ENCODE assay signal across 1 cellular context in the genomic region with DNA sequence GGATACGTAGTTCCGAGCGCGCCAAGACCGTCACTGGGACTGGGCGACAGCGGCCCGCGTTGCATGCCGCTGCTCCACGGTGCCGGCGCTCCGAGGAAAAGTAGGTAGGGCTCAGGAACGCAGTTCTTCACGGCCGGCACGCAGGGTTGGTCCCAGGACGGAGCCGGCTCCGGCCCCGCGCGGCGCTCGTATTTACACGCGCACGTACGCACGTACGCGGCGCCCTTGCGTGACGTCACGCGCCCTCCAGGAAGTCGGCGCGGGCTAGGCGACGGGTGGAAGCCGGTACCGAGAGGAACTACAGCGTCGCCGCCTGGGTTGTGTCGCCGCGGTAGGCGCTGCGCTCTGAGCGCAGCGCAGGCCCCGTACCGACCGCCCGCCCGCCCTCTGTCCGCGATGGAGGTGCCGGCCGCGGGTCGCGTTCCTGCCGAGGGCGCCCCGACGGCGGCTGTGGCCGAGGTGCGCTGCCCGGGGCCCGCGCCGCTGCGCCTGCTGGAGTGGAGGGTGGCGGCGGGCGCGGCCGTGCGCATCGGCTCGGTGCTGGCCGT.
A peak's percentile ranks its signal among the peaks of the same experiment; 100 is the strongest.
TF ChIP-seq lines count a peak whose summit lies in the region.

A gene with protein sequence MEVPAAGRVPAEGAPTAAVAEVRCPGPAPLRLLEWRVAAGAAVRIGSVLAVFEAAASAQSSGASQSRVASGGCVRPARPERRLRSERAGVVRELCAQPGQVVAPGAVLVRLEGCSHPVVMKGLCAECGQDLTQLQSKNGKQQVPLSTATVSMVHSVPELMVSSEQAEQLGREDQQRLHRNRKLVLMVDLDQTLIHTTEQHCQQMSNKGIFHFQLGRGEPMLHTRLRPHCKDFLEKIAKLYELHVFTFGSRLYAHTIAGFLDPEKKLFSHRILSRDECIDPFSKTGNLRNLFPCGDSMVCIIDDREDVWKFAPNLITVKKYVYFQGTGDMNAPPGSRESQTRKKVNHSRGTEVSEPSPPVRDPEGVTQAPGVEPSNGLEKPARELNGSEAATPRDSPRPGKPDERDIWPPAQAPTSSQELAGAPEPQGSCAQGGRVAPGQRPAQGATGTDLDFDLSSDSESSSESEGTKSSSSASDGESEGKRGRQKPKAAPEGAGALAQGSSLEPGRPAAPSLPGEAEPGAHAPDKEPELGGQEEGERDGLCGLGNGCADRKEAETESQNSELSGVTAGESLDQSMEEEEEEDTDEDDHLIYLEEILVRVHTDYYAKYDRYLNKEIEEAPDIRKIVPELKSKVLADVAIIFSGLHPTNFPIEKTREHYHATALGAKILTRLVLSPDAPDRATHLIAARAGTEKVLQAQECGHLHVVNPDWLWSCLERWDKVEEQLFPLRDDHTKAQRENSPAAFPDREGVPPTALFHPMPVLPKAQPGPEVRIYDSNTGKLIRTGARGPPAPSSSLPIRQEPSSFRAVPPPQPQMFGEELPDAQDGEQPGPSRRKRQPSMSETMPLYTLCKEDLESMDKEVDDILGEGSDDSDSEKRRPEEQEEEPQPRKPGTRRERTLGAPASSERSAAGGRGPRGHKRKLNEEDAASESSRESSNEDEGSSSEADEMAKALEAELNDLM (plus strand): TSS at position 252 of the 548 bp plus-strand sequence. CDS start 145 bp downstream, at position 397.

TF ChIP-seq in GM23338, 12 proteins besides CTCF, POLR2A, EP300 and RAD21:
- TF ChIP-seq, protein P1, sequence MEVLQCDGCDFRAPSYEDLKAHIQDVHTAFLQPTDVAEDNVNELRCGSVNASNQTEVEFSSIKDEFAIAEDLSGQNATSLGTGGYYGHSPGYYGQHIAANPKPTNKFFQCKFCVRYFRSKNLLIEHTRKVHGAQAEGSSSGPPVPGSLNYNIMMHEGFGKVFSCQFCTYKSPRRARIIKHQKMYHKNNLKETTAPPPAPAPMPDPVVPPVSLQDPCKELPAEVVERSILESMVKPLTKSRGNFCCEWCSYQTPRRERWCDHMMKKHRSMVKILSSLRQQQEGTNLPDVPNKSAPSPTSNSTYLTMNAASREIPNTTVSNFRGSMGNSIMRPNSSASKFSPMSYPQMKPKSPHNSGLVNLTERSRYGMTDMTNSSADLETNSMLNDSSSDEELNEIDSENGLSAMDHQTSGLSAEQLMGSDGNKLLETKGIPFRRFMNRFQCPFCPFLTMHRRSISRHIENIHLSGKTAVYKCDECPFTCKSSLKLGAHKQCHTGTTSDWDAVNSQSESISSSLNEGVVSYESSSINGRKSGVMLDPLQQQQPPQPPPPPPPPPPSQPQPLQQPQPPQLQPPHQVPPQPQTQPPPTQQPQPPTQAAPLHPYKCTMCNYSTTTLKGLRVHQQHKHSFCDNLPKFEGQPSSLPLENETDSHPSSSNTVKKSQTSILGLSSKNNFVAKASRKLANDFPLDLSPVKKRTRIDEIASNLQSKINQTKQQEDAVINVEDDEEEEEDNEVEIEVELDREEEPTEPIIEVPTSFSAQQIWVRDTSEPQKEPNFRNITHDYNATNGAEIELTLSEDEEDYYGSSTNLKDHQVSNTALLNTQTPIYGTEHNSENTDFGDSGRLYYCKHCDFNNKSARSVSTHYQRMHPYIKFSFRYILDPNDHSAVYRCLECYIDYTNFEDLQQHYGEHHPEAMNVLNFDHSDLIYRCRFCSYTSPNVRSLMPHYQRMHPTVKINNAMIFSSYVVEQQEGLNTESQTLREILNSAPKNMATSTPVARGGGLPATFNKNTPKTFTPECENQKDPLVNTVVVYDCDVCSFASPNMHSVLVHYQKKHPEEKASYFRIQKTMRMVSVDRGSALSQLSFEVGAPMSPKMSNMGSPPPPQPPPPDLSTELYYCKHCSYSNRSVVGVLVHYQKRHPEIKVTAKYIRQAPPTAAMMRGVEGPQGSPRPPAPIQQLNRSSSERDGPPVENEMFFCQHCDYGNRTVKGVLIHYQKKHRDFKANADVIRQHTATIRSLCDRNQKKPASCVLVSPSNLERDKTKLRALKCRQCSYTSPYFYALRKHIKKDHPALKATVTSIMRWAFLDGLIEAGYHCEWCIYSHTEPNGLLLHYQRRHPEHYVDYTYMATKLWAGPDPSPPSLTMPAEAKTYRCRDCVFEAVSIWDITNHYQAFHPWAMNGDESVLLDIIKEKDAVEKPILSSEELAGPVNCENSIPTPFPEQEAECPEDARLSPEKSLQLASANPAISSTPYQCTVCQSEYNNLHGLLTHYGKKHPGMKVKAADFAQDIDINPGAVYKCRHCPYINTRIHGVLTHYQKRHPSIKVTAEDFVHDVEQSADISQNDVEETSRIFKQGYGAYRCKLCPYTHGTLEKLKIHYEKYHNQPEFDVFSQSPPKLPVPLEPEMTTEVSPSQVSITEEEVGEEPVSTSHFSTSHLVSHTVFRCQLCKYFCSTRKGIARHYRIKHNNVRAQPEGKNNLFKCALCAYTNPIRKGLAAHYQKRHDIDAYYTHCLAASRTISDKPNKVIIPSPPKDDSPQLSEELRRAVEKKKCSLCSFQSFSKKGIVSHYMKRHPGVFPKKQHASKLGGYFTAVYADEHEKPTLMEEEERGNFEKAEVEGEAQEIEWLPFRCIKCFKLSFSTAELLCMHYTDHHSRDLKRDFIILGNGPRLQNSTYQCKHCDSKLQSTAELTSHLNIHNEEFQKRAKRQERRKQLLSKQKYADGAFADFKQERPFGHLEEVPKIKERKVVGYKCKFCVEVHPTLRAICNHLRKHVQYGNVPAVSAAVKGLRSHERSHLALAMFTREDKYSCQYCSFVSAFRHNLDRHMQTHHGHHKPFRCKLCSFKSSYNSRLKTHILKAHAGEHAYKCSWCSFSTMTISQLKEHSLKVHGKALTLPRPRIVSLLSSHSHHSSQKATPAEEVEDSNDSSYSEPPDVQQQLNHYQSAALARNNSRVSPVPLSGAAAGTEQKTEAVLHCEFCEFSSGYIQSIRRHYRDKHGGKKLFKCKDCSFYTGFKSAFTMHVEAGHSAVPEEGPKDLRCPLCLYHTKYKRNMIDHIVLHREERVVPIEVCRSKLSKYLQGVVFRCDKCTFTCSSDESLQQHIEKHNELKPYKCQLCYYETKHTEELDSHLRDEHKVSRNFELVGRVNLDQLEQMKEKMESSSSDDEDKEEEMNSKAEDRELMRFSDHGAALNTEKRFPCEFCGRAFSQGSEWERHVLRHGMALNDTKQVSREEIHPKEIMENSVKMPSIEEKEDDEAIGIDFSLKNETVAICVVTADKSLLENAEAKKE (CRISPR knock-in tag; IDR thresholded peaks at IDR 0.05), result no peak
- TF ChIP-seq CREB1 (CRISPR knock-in tag; IDR thresholded peaks at IDR 0.05; ENCODE audit: low read depth) (peak; percentile 100), EZH2 (IDR thresholded peaks at IDR 0.05; ENCODE audit: low read depth, unreplicated experiment) (no peak), POLR2AphosphoS5 (IDR thresholded peaks at IDR 0.05; ENCODE audit: low read depth) (no peak), JUNB (IDR thresholded peaks at IDR 0.05; ENCODE audit: unreplicated experiment) (no peak), NANOG (IDR thresholded peaks at IDR 0.05; ENCODE audit: borderline replicate concordance) (no peak), ZNF331 (CRISPR knock-in tag; IDR thresholded peaks at IDR 0.05; ENCODE audit: low read depth) (no peak), STAT1 (IDR thresholded peaks at IDR 0.05; ENCODE audit: unreplicated experiment) (no peak), ZNF114 (CRISPR knock-in tag; IDR thresholded peaks at IDR 0.05) (peak; percentile 59; the same call in 1 of the 2 replicates), EZH2phosphoT487 (IDR thresholded peaks at IDR 0.05; ENCODE audit: unreplicated experiment) (no peak)
- TF ChIP-seq, protein P2, sequence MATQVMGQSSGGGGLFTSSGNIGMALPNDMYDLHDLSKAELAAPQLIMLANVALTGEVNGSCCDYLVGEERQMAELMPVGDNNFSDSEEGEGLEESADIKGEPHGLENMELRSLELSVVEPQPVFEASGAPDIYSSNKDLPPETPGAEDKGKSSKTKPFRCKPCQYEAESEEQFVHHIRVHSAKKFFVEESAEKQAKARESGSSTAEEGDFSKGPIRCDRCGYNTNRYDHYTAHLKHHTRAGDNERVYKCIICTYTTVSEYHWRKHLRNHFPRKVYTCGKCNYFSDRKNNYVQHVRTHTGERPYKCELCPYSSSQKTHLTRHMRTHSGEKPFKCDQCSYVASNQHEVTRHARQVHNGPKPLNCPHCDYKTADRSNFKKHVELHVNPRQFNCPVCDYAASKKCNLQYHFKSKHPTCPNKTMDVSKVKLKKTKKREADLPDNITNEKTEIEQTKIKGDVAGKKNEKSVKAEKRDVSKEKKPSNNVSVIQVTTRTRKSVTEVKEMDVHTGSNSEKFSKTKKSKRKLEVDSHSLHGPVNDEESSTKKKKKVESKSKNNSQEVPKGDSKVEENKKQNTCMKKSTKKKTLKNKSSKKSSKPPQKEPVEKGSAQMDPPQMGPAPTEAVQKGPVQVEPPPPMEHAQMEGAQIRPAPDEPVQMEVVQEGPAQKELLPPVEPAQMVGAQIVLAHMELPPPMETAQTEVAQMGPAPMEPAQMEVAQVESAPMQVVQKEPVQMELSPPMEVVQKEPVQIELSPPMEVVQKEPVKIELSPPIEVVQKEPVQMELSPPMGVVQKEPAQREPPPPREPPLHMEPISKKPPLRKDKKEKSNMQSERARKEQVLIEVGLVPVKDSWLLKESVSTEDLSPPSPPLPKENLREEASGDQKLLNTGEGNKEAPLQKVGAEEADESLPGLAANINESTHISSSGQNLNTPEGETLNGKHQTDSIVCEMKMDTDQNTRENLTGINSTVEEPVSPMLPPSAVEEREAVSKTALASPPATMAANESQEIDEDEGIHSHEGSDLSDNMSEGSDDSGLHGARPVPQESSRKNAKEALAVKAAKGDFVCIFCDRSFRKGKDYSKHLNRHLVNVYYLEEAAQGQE (IDR thresholded peaks at IDR 0.05; ENCODE audit: unreplicated experiment), result no peak
- TF ChIP-seq, protein P3, sequence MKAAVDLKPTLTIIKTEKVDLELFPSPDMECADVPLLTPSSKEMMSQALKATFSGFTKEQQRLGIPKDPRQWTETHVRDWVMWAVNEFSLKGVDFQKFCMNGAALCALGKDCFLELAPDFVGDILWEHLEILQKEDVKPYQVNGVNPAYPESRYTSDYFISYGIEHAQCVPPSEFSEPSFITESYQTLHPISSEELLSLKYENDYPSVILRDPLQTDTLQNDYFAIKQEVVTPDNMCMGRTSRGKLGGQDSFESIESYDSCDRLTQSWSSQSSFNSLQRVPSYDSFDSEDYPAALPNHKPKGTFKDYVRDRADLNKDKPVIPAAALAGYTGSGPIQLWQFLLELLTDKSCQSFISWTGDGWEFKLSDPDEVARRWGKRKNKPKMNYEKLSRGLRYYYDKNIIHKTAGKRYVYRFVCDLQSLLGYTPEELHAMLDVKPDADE (IDR thresholded peaks at IDR 0.05), result peak; percentile 95
